ENCODE assay signal across 8 cellular contexts in genomic region chr1:46718340-46718726, GRCh38. TPM values are rescaled to one million over a fixed set of nuclear protein-coding genes. Genes with fewer than 3 reads are reported as not detected.
DNase-seq lines count a peak whose midpoint lies in the region; ATAC-seq and TF ChIP-seq lines count a peak whose summit lies in the region.

No MANE protein-coding gene starts in this region.

- H3K4me3 ChIP-seq in HUES48 (ENCODE audit: low read depth, low read length) = peak overlapping the region; percentile 85
- H3K4me3 ChIP-seq in breast epithelium = peak overlapping the region; percentile 75 to 97 (median 97)

- no peaks in the 10 kb centered on the region for H3K27me3 ChIP-seq in CD4-positive, alpha-beta T cell (ENCODE audit: control insufficient read depth, insufficient read depth, low read length)
- no peaks in the 10 kb centered on the region for H3K27me3 ChIP-seq in HUES48 (ENCODE audit: control insufficient read depth, insufficient read depth, low read length)
- no peaks in the 10 kb centered on the region for H3K27me3 ChIP-seq in breast epithelium

- H3K27me3 Mint-ChIP-seq in CD4-positive, alpha-beta T cell = no peaks in the 10 kb centered on the region
- peaks cover 8% of the 10 kb centered on the region for H3K27me3 Mint-ChIP-seq in mesothelial cell of epicardium (ENCODE audit: low read depth)

- H3K9me3 Mint-ChIP-seq in CD4-positive, alpha-beta T cell = no peaks in the 10 kb centered on the region
- H3K9me3 Mint-ChIP-seq in mesothelial cell of epicardium = no peaks in the 10 kb centered on the region

- H3K4me1 ChIP-seq in HUES48 (ENCODE audit: control insufficient read depth, insufficient read depth, low read length) = peaks cover 16% of the 10 kb centered on the region
- peaks cover 4 to 9% of the 10 kb centered on the region in 2 donors for H3K4me1 ChIP-seq in breast epithelium

- H3K36me3 ChIP-seq in HUES48 (ENCODE audit: control insufficient read depth, insufficient read depth, low read length) (peaks cover 40% of the 10 kb centered on the region), breast epithelium (no peaks in the 10 kb centered on the region)

- H3K4me3 Mint-ChIP-seq in CD4-positive, alpha-beta T cell = peak overlapping the region; percentile 93
- H3K4me3 Mint-ChIP-seq in mesothelial cell of epicardium = peak overlapping the region; percentile 83

- peak overlapping the region; percentile 48 for H3K27ac ChIP-seq in CD4-positive, alpha-beta T cell (ENCODE audit: low read depth, low read length)
- peak overlapping the region; percentile 76 for H3K27ac ChIP-seq in HUES48 (ENCODE audit: low read depth, low read length)
- peak overlapping the region; percentile 75 to 93 for H3K27ac ChIP-seq in breast epithelium

- intact Hi-C loops in CD4-positive, alpha-beta T cell (cut with DNase I, micrococcal nuclease) = loop anchor here (5.0 to 10.0 kb wide), 7 partner anchors 51 to 1756 kb away; partner anchors contain the start of genes MOB3C (in 2 of the 2), ATPAF1 (in 1 of the 2), MKNK1 (in 1 of the 2) and NSUN4 (in 1 of the 2)
- intact Hi-C loops in breast epithelium (cut with DNase I; ENCODE audit: low total_unique reads) = no loop called here

- ATAC-seq in CD4-positive, alpha-beta T cell (ENCODE audit: poor library complexity) = no peak
- no peak for ATAC-seq in HG03439 (IDR thresholded peaks at IDR 0.05; ENCODE audit: unreplicated experiment)
- no peak for ATAC-seq in HG02642 (IDR thresholded peaks at IDR 0.05; ENCODE audit: poor library complexity, unreplicated experiment)

- DNase-seq in CD4-positive, alpha-beta T cell = no peak
- DNase-seq in breast epithelium (ENCODE audit: low spot score in 2 of 2) (no peak), mesothelial cell of epicardium (ENCODE audit: low spot score in 2 of 2, unreplicated experiment in 2 of 2) (no peak), mucosa of gallbladder (ENCODE audit: low spot score) (no peak)
- DNase-seq in stimulated activated CD8-positive, alpha-beta memory T cell treated with anti-CD3 and anti-CD28 coated beads, Interleukin-4, amount 100 ng/mL, for 48 hours = no peak

- no peak for TF ChIP-seq POLR2A in breast epithelium (IDR thresholded peaks at IDR 0.05)

- CTCF ChIA-PET in CD4-positive, alpha-beta T cell (lab: Charles Lee) = interaction anchor here (0.7 to 1.4 kb wide), 3 partner anchors 16 to 114 kb away, joined by 3 read pairs; partner anchors contain the start of gene MKNK1

- POLR2A ChIA-PET in CD4-positive, alpha-beta T cell (lab: Charles Lee) = interaction anchor here (0.9 to 2.8 kb wide), 9 partner anchors 8 to 114 kb away, joined by 3 to 13 read pairs (median 4); partner anchors contain the start of genes ATPAF1, MKNK1 and MOB3C

- peaks cover 55% of the 10 kb centered on the region for H3K4me1 Mint-ChIP-seq in CD4-positive, alpha-beta T cell (ENCODE audit: low read depth)
- peaks cover 40% of the 10 kb centered on the region for H3K4me1 Mint-ChIP-seq in mesothelial cell of epicardium

- TF ChIP-seq CTCF in CD4-positive, alpha-beta T cell (IDR thresholded peaks at IDR 0.05) = no peak
- TF ChIP-seq CTCF in breast epithelium (IDR thresholded peaks at IDR 0.05) (no peak), mesothelial cell of epicardium (IDR thresholded peaks at IDR 0.05; ENCODE audit: unreplicated experiment) (no peak)

- H3K36me3 Mint-ChIP-seq in CD4-positive, alpha-beta T cell (ENCODE audit: low read depth) = peaks cover 55% of the 10 kb centered on the region
- H3K36me3 Mint-ChIP-seq in mesothelial cell of epicardium = peaks cover 5% of the 10 kb centered on the region

- H3K9ac ChIP-seq in HUES48 (ENCODE audit: low read depth, low read length) = peak overlapping the region; percentile 73

- H3K27ac Mint-ChIP-seq in CD4-positive, alpha-beta T cell = peak overlapping the region; percentile 85
- peak overlapping the region; percentile 89 for H3K27ac Mint-ChIP-seq in mesothelial cell of epicardium

- H3K9me3 ChIP-seq in CD4-positive, alpha-beta T cell (ENCODE audit: control insufficient read depth, low read length) = no peaks in the 10 kb centered on the region
- H3K9me3 ChIP-seq in HUES48 (ENCODE audit: control insufficient read depth, insufficient read depth, low read length) (no peaks in the 10 kb centered on the region), breast epithelium (no peaks in the 10 kb centered on the region)

RNA-seq across cellular contexts. Expression of gene EFCAB14, which starts 0.6 kb away (rescaled TPM):
- 10 to 100 TPM; 36.8 to 38.3 TPM for total RNA-seq in CD4-positive, alpha-beta T cell
- 100 to 1,000 TPM in 2 of 3 donors, 10 to 100 TPM in 1; 92.8 to 128 (median 106) TPM for total RNA-seq in breast epithelium
- 60.5 to 64.5 TPM (median 61.2 TPM) in 3 replicates for total RNA-seq in mesothelial cell of epicardium
- 128 TPM for total RNA-seq in mucosa of gallbladder

RNA-seq across cellular contexts. Expression of gene TEX38, which starts 46.7 kb away (rescaled TPM):
- not detected for total RNA-seq in CD4-positive, alpha-beta T cell
- total RNA-seq in breast epithelium (not detected), mesothelial cell of epicardium (0.42 to 0.57 TPM (median 0.49 TPM) in 3 replicates), mucosa of gallbladder (0.35 TPM)

RNA-seq across cellular contexts. Expression of gene ATPAF1, which starts 50.2 kb away (rescaled TPM):
- 10 to 100 TPM; 10.1 to 12.4 TPM for total RNA-seq in CD4-positive, alpha-beta T cell
- total RNA-seq in breast epithelium = 10 to 100 TPM; 42.3 to 68.8 (median 44.8) TPM
- total RNA-seq in mesothelial cell of epicardium = 38.4 to 40.5 TPM (median 38.5 TPM) in 3 replicates
- 60.5 TPM for total RNA-seq in mucosa of gallbladder
